In genomic region chr5:9437741-9438240, GRCh38 we compare ENCODE assay signal across 16 cellular contexts.
DNase-seq lines count a peak whose midpoint lies in the region; ATAC-seq and TF ChIP-seq lines count a peak whose summit lies in the region.
"Had no signal": no experiment of that assay in that cellular context is flagged by ENCODE, and none has a peak within 500 bp of the region (broad histone marks: within the 10 kb centered on the region; RNA-seq: fewer than 3 reads in every experiment).

No MANE protein-coding gene starts in this region.

- H3K4me3 ChIP-seq in adipocyte (ENCODE audit: low read length) (no peak overlapping the region), hepatocyte (no peak overlapping the region)
- H3K4me3 ChIP-seq: A549, SK-N-MC, upper lobe of left lung had no signal

- no peaks in the 10 kb centered on the region for H3K79me2 ChIP-seq in hepatocyte

- H3K9me2 ChIP-seq in hepatocyte (replicated peaks; ENCODE audit: insufficient read depth) = no peaks in the 10 kb centered on the region

- no peaks in the 10 kb centered on the region for H3K9me3 ChIP-seq in adipocyte (ENCODE audit: control insufficient read depth, low read length)
- no peaks in the 10 kb centered on the region for H3K9me3 ChIP-seq in hepatocyte (ENCODE audit: low read depth)
- H3K9me3 ChIP-seq: A549, upper lobe of left lung had no signal

- WGBS in hepatocyte (ENCODE audit: low lambda C conversion rate, missing lambda C conversion rate) = 88% methylated on average over 5 of the region's 5 CpGs

- H3K36me3 ChIP-seq in adipocyte (ENCODE audit: control insufficient read depth, insufficient read depth, low read length, severe bottlenecking) = no peaks in the 10 kb centered on the region
- H3K36me3 ChIP-seq in hepatocyte (replicated peaks; ENCODE audit: insufficient read depth, low read depth) = no peaks in the 10 kb centered on the region
- H3K36me3 ChIP-seq: upper lobe of left lung had no signal

- H3K4me1 ChIP-seq in adipocyte (ENCODE audit: control insufficient read depth, insufficient read depth, low read length) (peaks cover 22% of the 10 kb centered on the region), hepatocyte (ENCODE audit: insufficient read depth) (peaks cover 7% of the 10 kb centered on the region)
- H3K4me1 ChIP-seq: A549, upper lobe of left lung had no signal

- no peak overlapping the region for H2AFZ ChIP-seq in hepatocyte

- H3K27ac ChIP-seq in hepatocyte = no peak overlapping the region
- H3K27ac ChIP-seq: A549, SK-N-MC, upper lobe of left lung had no signal

- H4K20me1 ChIP-seq in hepatocyte (ENCODE audit: insufficient read depth, poor library complexity, severe bottlenecking) = no peaks in the 10 kb centered on the region

- no peak overlapping the region for H3K4me2 ChIP-seq in hepatocyte
- H3K4me2 ChIP-seq: A549 had no signal

- no peak for ATAC-seq in stimulated activated naive CD8-positive, alpha-beta T cell treated with anti-CD3 and anti-CD28 coated beads, Interleukin-15, Interleukin-2, amounts not matched to agents 100 U/mL and 50 U/mL, for 24 hours
- ATAC-seq: A549 had no signal

- H3K9ac ChIP-seq in adipocyte (ENCODE audit: low read length) = no peak overlapping the region

- TF ChIP-seq CTCF in hepatocyte (IDR thresholded peaks at IDR 0.05; ENCODE audit: poor library complexity) = no peak

- no peaks in the 10 kb centered on the region for H3K27me3 ChIP-seq in adipocyte (replicated peaks; ENCODE audit: control insufficient read depth, insufficient read depth, low read length)
- H3K27me3 ChIP-seq in hepatocyte = no peaks in the 10 kb centered on the region
- H3K27me3 ChIP-seq: upper lobe of left lung had no signal

- DNase-seq in A172 (ENCODE audit: low spot score) (peak; percentile 89), H4 (ENCODE audit: low spot score) (peak; percentile 87), adipocyte (ENCODE audit: low read depth) (peak; percentile 28), glomerular visceral epithelial cell (ENCODE audit: extremely low spot score) (peak; percentile 53), hepatocyte (ENCODE audit: low spot score) (no peak)
- no peak for DNase-seq in activated CD8-positive, alpha-beta memory T cell treated with anti-CD3 and anti-CD28 coated beads for 24 hours
- DNase-seq in stimulated activated naive CD8-positive, alpha-beta T cell treated with anti-CD3 and anti-CD28 coated beads, Interleukin-15, Interleukin-2, amounts not matched to agents 100 U/mL and 50 U/mL, for 24 hours = no peak
- no peak for DNase-seq in stimulated activated CD4-positive, alpha-beta T cell treated with anti-CD3 and anti-CD28 coated beads, Interleukin-4, amount 100 ng/mL, for 1 hour
- DNase-seq: activated CD4-positive, CD25-positive, alpha-beta regulatory T cell treated with anti-CD3 and anti-CD28 coated beads, Interleukin-2, amount 50 U/mL, for 72 hours; DMS79 treated with DMSO at 0.1 percent for 48 hours; immature natural killer cell; NCI-H1105; NCI-H526 treated with DMSO at 0.1 percent for 48 hours; upper lobe of left lung had no signal

Comparison
In these comparisons a context has a peak if more than half of its experiments do, and no peak if none do; other contexts are left out.
1. DNase-seq: peak in A172 (single experiment), H4 (single experiment), adipocyte (single experiment) and glomerular visceral epithelial cell (single experiment); none in activated CD8-positive, alpha-beta memory T cell treated with anti-CD3 and anti-CD28 coated beads for 24 hours (single experiment), stimulated activated naive CD8-positive, alpha-beta T cell treated with anti-CD3 and anti-CD28 coated beads, Interleukin-15, Interleukin-2, amounts not matched to agents 100 U/mL and 50 U/mL, for 24 hours (single experiment), hepatocyte (single experiment) and stimulated activated CD4-positive, alpha-beta T cell treated with anti-CD3 and anti-CD28 coated beads, Interleukin-4, amount 100 ng/mL, for 1 hour (single experiment).